In genomic region chr15:63402498-63403253, GRCh38 we compare ENCODE assay signal across 8 cellular contexts. TPM values are rescaled to one million over a fixed set of nuclear protein-coding genes. Genes with fewer than 3 reads are reported as not detected.
DNase-seq lines count a peak whose midpoint lies in the region; ATAC-seq and TF ChIP-seq lines count a peak whose summit lies in the region.

No MANE protein-coding gene starts in this region.

- H3K27ac Mint-ChIP-seq in CD4-positive, alpha-beta memory T cell: no peak overlapping the region
- peak overlapping the region in 2 of 3 experiments; percentile 43 to 58 for H3K27ac Mint-ChIP-seq in nephron
- H3K27ac Mint-ChIP-seq in activated naive CD4-positive, alpha-beta T cell treated with anti-CD3 and anti-CD28 coated beads, Interleukin-2, amount 10 ng/mL, durations not matched to agents 7 days and 5 days: no peak overlapping the region

- peak in 4 of 5 donors; percentile 34 to 44 (median 40) for DNase-seq in CD4-positive, alpha-beta memory T cell
- no peak for DNase-seq in HFF-Myc (ENCODE audit: extremely low read depth, low read depth)
- DNase-seq in RPMI8226: peak; percentile 53
- peak; percentile 37 to 61 for DNase-seq in erythroblast (lab: John Stamatoyannopoulos, UW)
- DNase-seq in NCI-H1436 treated with DMSO at 0.1 percent for 48 hours (lab: John Stamatoyannopoulos, UW): no peak
- no peak for DNase-seq in activated naive CD4-positive, alpha-beta T cell treated with anti-CD3 and anti-CD28 coated beads, Interleukin-2, amount 10 ng/mL, durations not matched to agents 7 days and 5 days

- intact Hi-C loops in CD4-positive, alpha-beta memory T cell (cut with micrococcal nuclease): loop anchor here (1.0 to 10.0 kb wide), 4 partner anchors 114 to 354 kb away; partner anchors contain the start of genes RAB8B and RPS27L

- H3K9me3 ChIP-seq in CD4-positive, alpha-beta memory T cell (ENCODE audit: control insufficient read depth in 1 of 2, low read length in 2 of 2): no peaks in the 10 kb centered on the region

- no peak for ATAC-seq in HG03432 (IDR thresholded peaks at IDR 0.05; ENCODE audit: unreplicated experiment)

- TF ChIP-seq CTCF in HFF-Myc (IDR thresholded peaks at IDR 0.05; ENCODE audit: low read depth, low read length, missing control alignments): peak; percentile 54
- TF ChIP-seq CTCF in nephron (IDR thresholded peaks at IDR 0.05; ENCODE audit: unreplicated experiment in 3 of 3): peak; percentile 61 to 82 (median 70)

- TF ChIP-seq POLR2A in erythroblast (IDR thresholded peaks at IDR 0.05; ENCODE audit: low read length): no peak

- no peaks in the 10 kb centered on the region for H3K36me3 Mint-ChIP-seq in CD4-positive, alpha-beta memory T cell
- no peaks in the 10 kb centered on the region for H3K36me3 Mint-ChIP-seq in nephron (ENCODE audit: low read depth)
- no peaks in the 10 kb centered on the region for H3K36me3 Mint-ChIP-seq in activated naive CD4-positive, alpha-beta T cell treated with anti-CD3 and anti-CD28 coated beads, Interleukin-2, amount 10 ng/mL, durations not matched to agents 7 days and 5 days

- no peak overlapping the region for H3K27ac ChIP-seq in CD4-positive, alpha-beta memory T cell (ENCODE audit: low read depth, low read length)

- POLR2A ChIA-PET in CD4-positive, alpha-beta memory T cell (lab: Charles Lee; ENCODE audit: partially characterized antibody): interaction anchor here (0.6 to 1.3 kb wide), 3 partner anchors 354 to 1915 kb away, joined by 3 to 7 read pairs (median 3); no protein-coding TSS in a partner anchor

- no peak overlapping the region for H3K4me3 Mint-ChIP-seq in CD4-positive, alpha-beta memory T cell
- H3K4me3 Mint-ChIP-seq in nephron: no peak overlapping the region
- H3K4me3 Mint-ChIP-seq in activated naive CD4-positive, alpha-beta T cell treated with anti-CD3 and anti-CD28 coated beads, Interleukin-2, amount 10 ng/mL, durations not matched to agents 7 days and 5 days: no peak overlapping the region

- H3K9me3 Mint-ChIP-seq in CD4-positive, alpha-beta memory T cell: no peaks in the 10 kb centered on the region
- H3K9me3 Mint-ChIP-seq in nephron: no peaks in the 10 kb centered on the region
- H3K9me3 Mint-ChIP-seq in activated naive CD4-positive, alpha-beta T cell treated with anti-CD3 and anti-CD28 coated beads, Interleukin-2, amount 10 ng/mL, durations not matched to agents 7 days and 5 days: no peaks in the 10 kb centered on the region

- no peaks in the 10 kb centered on the region for H3K36me3 ChIP-seq in CD4-positive, alpha-beta memory T cell (ENCODE audit: insufficient read depth, low read length)

- CTCF ChIA-PET in CD4-positive, alpha-beta memory T cell (lab: Charles Lee; ENCODE audit: partially characterized antibody): interaction anchor here (0.6 to 3.4 kb wide), 15 partner anchors 9 to 830 kb away, joined by 3 to 29 read pairs (median 3); no protein-coding TSS in a partner anchor
- CTCF ChIA-PET in activated naive CD4-positive, alpha-beta T cell treated with anti-CD3 and anti-CD28 coated beads, Interleukin-2, amount 10 ng/mL, durations not matched to agents 7 days and 5 days (lab: Charles Lee): interaction anchor here (0.6 to 3.8 kb wide), 11 partner anchors 9 to 355 kb away, joined by 3 to 16 read pairs (median 4); no protein-coding TSS in a partner anchor

- no peaks in the 10 kb centered on the region for H3K4me1 ChIP-seq in CD4-positive, alpha-beta memory T cell (ENCODE audit: insufficient read depth, low read length)

- no peak overlapping the region for H3K4me3 ChIP-seq in CD4-positive, alpha-beta memory T cell (ENCODE audit: low read length in 2 of 2)
- H3K4me3 ChIP-seq in HFF-Myc (replicated peaks; ENCODE audit: low read depth, low read length): no peak overlapping the region

- peaks cover 3 to 8% of the 10 kb centered on the region in 2 donors for H3K27me3 Mint-ChIP-seq in CD4-positive, alpha-beta memory T cell
- H3K27me3 Mint-ChIP-seq in nephron (ENCODE audit: low read depth): no peaks in the 10 kb centered on the region
- H3K27me3 Mint-ChIP-seq in activated naive CD4-positive, alpha-beta T cell treated with anti-CD3 and anti-CD28 coated beads, Interleukin-2, amount 10 ng/mL, durations not matched to agents 7 days and 5 days: peaks cover 8% of the 10 kb centered on the region

- peaks cover 0 to 4% (median 2%) of the 10 kb centered on the region in 4 donors for H3K4me1 Mint-ChIP-seq in CD4-positive, alpha-beta memory T cell
- peaks cover 15% of the 10 kb centered on the region for H3K4me1 Mint-ChIP-seq in nephron
- peaks cover 14% of the 10 kb centered on the region for H3K4me1 Mint-ChIP-seq in activated naive CD4-positive, alpha-beta T cell treated with anti-CD3 and anti-CD28 coated beads, Interleukin-2, amount 10 ng/mL, durations not matched to agents 7 days and 5 days

- no peaks in the 10 kb centered on the region for H3K27me3 ChIP-seq in CD4-positive, alpha-beta memory T cell (ENCODE audit: insufficient read depth, low read length)

RNA-seq across cellular contexts. Expression of gene CA12, which starts 21.0 kb away (rescaled TPM):
- not detected for total RNA-seq in CD4-positive, alpha-beta memory T cell
- not detected for polyA plus RNA-seq in CD4-positive, alpha-beta memory T cell

Comparison
In these comparisons a context has a peak if more than half of its experiments do, and no peak if none do; other contexts are left out.
1. DNase-seq: peak in CD4-positive, alpha-beta memory T cell (4 of 5), RPMI8226 (single experiment) and erythroblast (2 of 2); none in HFF-Myc (single experiment), NCI-H1436 treated with DMSO at 0.1 percent for 48 hours (single experiment) and activated naive CD4-positive, alpha-beta T cell treated with anti-CD3 and anti-CD28 coated beads, Interleukin-2, amount 10 ng/mL, durations not matched to agents 7 days and 5 days (single experiment).
2. H3K27ac Mint-ChIP-seq: peak in nephron (2 of 3); none in CD4-positive, alpha-beta memory T cell (0 of 7) and activated naive CD4-positive, alpha-beta T cell treated with anti-CD3 and anti-CD28 coated beads, Interleukin-2, amount 10 ng/mL, durations not matched to agents 7 days and 5 days (single experiment).